25 cellular contexts compared by ENCODE assay signal in the genomic region with DNA sequence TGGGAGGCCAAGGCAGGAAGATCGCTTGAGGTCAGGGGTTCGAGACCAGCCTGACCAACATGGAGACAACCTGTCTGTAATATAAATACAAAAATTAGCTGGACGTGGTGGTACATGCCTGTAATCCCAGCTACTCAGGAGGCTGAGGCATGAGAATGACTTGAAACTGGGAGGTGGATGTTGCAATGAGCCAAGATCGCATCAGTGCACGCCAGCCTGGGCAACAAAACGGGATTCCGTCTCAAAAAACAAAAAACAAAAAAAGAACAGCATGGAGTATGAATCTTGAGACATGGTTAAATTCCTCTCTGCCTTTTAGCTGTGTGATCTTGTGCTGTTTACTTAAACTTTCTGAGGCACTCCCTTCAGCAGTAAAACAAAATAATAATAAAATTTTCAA.
"Had no signal": no experiment of that assay in that cellular context is flagged by ENCODE, and none has a peak within 500 bp of the region (broad histone marks: within the 10 kb centered on the region; RNA-seq: fewer than 3 reads in every experiment).

No MANE protein-coding gene starts in this region.

- H3K4me2 ChIP-seq: smooth muscle cell had no signal

- H3K36me3 Mint-ChIP-seq: activated CD4-positive, alpha-beta memory T cell treated with anti-CD3 and anti-CD28 coated beads for 36 hours; activated naive CD8-positive, alpha-beta T cell treated with anti-CD3 and anti-CD28 coated beads, Interleukin-2, amount 10 ng/mL, durations not matched to agents 7 days and 5 days; naive thymus-derived CD4-positive, alpha-beta T cell; stimulated activated memory B cell treated with anti-CD40 and anti-IgM and Interleukin-4, amounts not matched to agents 10 μg/mL and 1 μg/mL and 100 μg/mL, for 72 hours had no signal

- H3K9me3 Mint-ChIP-seq: activated CD4-positive, alpha-beta memory T cell treated with anti-CD3 and anti-CD28 coated beads for 36 hours; activated naive CD4-positive, alpha-beta T cell treated with anti-CD3 and anti-CD28 coated beads for 36 hours; activated naive CD8-positive, alpha-beta T cell treated with anti-CD3 and anti-CD28 coated beads, Interleukin-2, amount 10 ng/mL, durations not matched to agents 7 days and 5 days; effector memory CD8-positive, alpha-beta T cell; naive thymus-derived CD4-positive, alpha-beta T cell; neural crest cell; stimulated activated memory B cell treated with anti-CD40 and anti-IgM and Interleukin-4, amounts not matched to agents 10 μg/mL and 1 μg/mL and 100 μg/mL, for 72 hours had no signal

- H3K27ac ChIP-seq: brain microvascular endothelial cell, colonic mucosa, dorsolateral prefrontal cortex, esophagus muscularis mucosa, foreskin keratinocyte, lower lobe of right lung, sigmoid colon, stomach, suprapubic skin, tibial nerve had no signal

- H3K36me3 ChIP-seq: brain microvascular endothelial cell, colonic mucosa, esophagus muscularis mucosa, lower lobe of right lung, sigmoid colon, stomach, suprapubic skin, tibial nerve had no signal

- H3K4me3 ChIP-seq: colonic mucosa, dorsolateral prefrontal cortex, esophagus muscularis mucosa, lower lobe of right lung, sigmoid colon, smooth muscle cell, stomach, suprapubic skin, tibial nerve had no signal

- H3K27me3 ChIP-seq: brain microvascular endothelial cell, colonic mucosa, esophagus muscularis mucosa, foreskin keratinocyte, sigmoid colon, stomach, suprapubic skin, tibial nerve had no signal

- H3K27ac Mint-ChIP-seq: activated CD4-positive, alpha-beta memory T cell treated with anti-CD3 and anti-CD28 coated beads for 36 hours; activated naive CD4-positive, alpha-beta T cell treated with anti-CD3 and anti-CD28 coated beads for 36 hours; activated naive CD8-positive, alpha-beta T cell treated with anti-CD3 and anti-CD28 coated beads, Interleukin-2, amount 10 ng/mL, durations not matched to agents 7 days and 5 days; effector memory CD8-positive, alpha-beta T cell; stimulated activated memory B cell treated with anti-CD40 and anti-IgM and Interleukin-4, amounts not matched to agents 10 μg/mL and 1 μg/mL and 100 μg/mL, for 72 hours; T-helper 17 cell had no signal

- H3K27me3 Mint-ChIP-seq: effector memory CD8-positive, alpha-beta T cell had no signal

- H3K4me1 Mint-ChIP-seq: activated naive CD8-positive, alpha-beta T cell treated with anti-CD3 and anti-CD28 coated beads, Interleukin-2, amount 10 ng/mL, durations not matched to agents 7 days and 5 days; neural crest cell; stimulated activated memory B cell treated with anti-CD40 and anti-IgM and Interleukin-4, amounts not matched to agents 10 μg/mL and 1 μg/mL and 100 μg/mL, for 72 hours had no signal

- H3K4me3 Mint-ChIP-seq: activated CD4-positive, alpha-beta memory T cell treated with anti-CD3 and anti-CD28 coated beads for 36 hours; activated naive CD4-positive, alpha-beta T cell treated with anti-CD3 and anti-CD28 coated beads for 36 hours; activated naive CD8-positive, alpha-beta T cell treated with anti-CD3 and anti-CD28 coated beads, Interleukin-2, amount 10 ng/mL, durations not matched to agents 7 days and 5 days; effector memory CD8-positive, alpha-beta T cell; neural crest cell; stimulated activated memory B cell treated with anti-CD40 and anti-IgM and Interleukin-4, amounts not matched to agents 10 μg/mL and 1 μg/mL and 100 μg/mL, for 72 hours had no signal

- H3K9me3 ChIP-seq: colonic mucosa, esophagus muscularis mucosa, lower lobe of right lung, sigmoid colon, stomach, suprapubic skin, tibial nerve had no signal

- ATAC-seq: effector memory CD8-positive, alpha-beta T cell; foreskin keratinocyte; left lobe of liver; lower lobe of right lung; naive thymus-derived CD4-positive, alpha-beta T cell; stimulated activated memory B cell treated with anti-CD40 and anti-IgM and Interleukin-4, amounts not matched to agents 10 μg/mL and 1 μg/mL and 100 μg/mL, for 72 hours; T-helper 17 cell had no signal

- DNase-seq: activated CD4-positive, alpha-beta memory T cell treated with anti-CD3 and anti-CD28 coated beads for 36 hours; activated CD4-positive, alpha-beta T cell treated with anti-CD3 and anti-CD28 coated beads for 48 hours; activated effector memory CD4-positive, alpha-beta T cell treated with Interleukin-2 at 50 U/mL for 16 hours; activated naive CD4-positive, alpha-beta T cell treated with anti-CD3 and anti-CD28 coated beads for 36 hours; activated naive CD8-positive, alpha-beta T cell treated with anti-CD3 and anti-CD28 coated beads, Interleukin-2, amount 10 ng/mL, durations not matched to agents 7 days and 5 days; activated T-cell treated with anti-CD3 and anti-CD28 coated beads, Interleukin-2, amount 50 U/mL, for 48 hours; brain microvascular endothelial cell; central memory CD4-positive, alpha-beta T cell; colonic mucosa; dorsolateral prefrontal cortex; effector memory CD8-positive, alpha-beta T cell; lower lobe of right lung; naive thymus-derived CD4-positive, alpha-beta T cell; sigmoid colon; stimulated activated CD4-positive, alpha-beta T cell treated with anti-CD3 and anti-CD28 coated beads, Interleukin-15, amount 100 ng/mL, for 24 hours; stomach; T-helper 17 cell had no signal

- H3K4me1 ChIP-seq: colonic mucosa, esophagus muscularis mucosa, foreskin keratinocyte, lower lobe of right lung, stomach, suprapubic skin had no signal
